Comparison of ENCODE assay signal across 2 cellular contexts in the genomic region with DNA sequence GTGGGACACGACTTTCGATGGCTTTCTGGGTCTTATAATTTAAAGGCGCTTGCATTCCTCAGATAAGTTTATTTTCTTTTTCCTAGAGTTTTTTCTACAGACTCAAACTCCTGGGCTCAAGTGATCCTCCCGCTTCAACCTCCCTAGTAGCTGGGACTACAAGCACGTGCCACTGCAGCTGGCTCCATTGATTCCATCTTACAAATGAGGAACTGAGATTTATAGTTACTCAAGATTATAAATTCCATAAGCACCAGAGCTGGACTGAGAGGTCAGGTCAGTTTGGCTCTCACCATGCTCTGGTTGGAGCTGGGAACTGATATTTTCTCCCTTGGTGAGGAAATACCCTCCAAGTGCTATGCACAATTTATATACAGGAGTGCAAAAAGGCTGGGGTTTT.
TF ChIP-seq lines count a peak whose summit lies in the region.

No MANE protein-coding gene starts in this region.

TF ChIP-seq in GM12891, 5 proteins besides CTCF, POLR2A, EP300 and RAD21:
- TF ChIP-seq PAX5 (IDR thresholded peaks at IDR 0.05; ENCODE audit: insufficient read depth, low read length, severe bottlenecking): no peak
- TF ChIP-seq POLR2AphosphoS5 (IDR thresholded peaks at IDR 0.05; ENCODE audit: low read depth, low read length): no peak
- no peak for TF ChIP-seq POU2F2 (IDR thresholded peaks at IDR 0.05; ENCODE audit: low read depth, low read length)
- peak; percentile 82 for TF ChIP-seq SPI1 (IDR thresholded peaks at IDR 0.05; ENCODE audit: low read depth, low read length)
- no peak for TF ChIP-seq TAF1 (IDR thresholded peaks at IDR 0.05; ENCODE audit: low read depth, low read length)

TF ChIP-seq in GM12878, 131 proteins besides CTCF, POLR2A, EP300 and RAD21:
- TF ChIP-seq SPI1 (IDR thresholded peaks at IDR 0.05; ENCODE audit: borderline replicate concordance, insufficient read depth, low read depth, low read length) (peak; percentile 73; the same call in 1 of the 2 replicates), LARP7 (IDR thresholded peaks at IDR 0.05) (no peak), HCFC1 (IDR thresholded peaks at IDR 0.05; ENCODE audit: low read length) (no peak), FOXK2 (IDR thresholded peaks at IDR 0.05) (no peak), BHLHE40 (IDR thresholded peaks at IDR 0.05; ENCODE audit: borderline replicate concordance in 1 of 2, low read depth in 2 of 2, low read length in 1 of 2) (peak in 1 of 2 experiments; percentile 61; a peak in 2 of 4 replicates)
